ENCODE assay signal across 2 cellular contexts in the genomic region with DNA sequence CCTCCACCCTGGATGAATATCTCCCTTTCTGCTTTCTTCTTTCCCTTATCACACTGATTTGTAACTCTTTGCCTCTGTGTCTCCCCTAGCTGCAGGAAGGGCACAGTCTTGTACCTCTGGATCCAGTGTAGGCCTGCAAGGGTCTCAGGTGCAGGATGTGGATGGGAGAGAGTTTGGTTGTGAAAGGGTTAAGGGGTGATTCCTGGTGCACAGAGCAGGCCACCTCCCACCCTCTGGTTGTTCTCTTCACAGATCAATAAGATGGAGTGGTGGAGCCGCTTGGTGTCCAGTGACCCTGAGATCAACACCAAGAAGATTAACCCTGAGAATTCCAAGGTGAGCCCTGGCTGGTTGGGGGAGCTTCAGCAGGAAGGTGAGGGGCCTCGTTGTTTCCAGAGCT.
TF ChIP-seq lines count a peak whose summit lies in the region.

No MANE protein-coding gene starts in this region.

TF ChIP-seq in HepG2, 621 proteins besides CTCF, POLR2A, EP300 and RAD21 (continues in another document):
- TF ChIP-seq, protein P1, sequence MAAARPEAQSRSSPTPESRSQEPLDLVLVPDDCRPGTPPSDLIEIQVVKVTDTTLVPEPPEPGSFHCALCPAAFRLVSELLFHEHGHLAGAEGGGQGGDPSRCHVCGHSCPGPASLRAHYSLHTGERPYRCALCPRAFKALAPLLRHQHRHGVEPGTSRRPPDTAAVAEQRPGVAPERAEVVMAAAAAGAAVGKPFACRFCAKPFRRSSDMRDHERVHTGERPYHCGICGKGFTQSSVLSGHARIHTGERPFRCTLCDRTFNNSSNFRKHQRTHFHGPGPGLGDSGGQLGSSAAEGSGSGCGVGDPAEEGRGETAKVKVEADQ (CRISPR knock-in tag; IDR thresholded peaks at IDR 0.05; ENCODE audit: borderline replicate concordance) = 0 out of 2 replicates have a peak, but pooled peaks have one; percentile 39
- TF ChIP-seq ZMYM4 (CRISPR knock-in tag; IDR thresholded peaks at IDR 0.05) (0 out of 2 replicates have a peak, but pooled peaks have one; percentile 28), NR2F6 (IDR thresholded peaks at IDR 0.05) (peak; percentile 63; the same call in 1 of the 2 replicates), NR2F6 (CRISPR knock-in tag; IDR thresholded peaks at IDR 0.05) (peak; percentile 42; the same call in 1 of the 2 replicates), HNF4A (CRISPR knock-in tag; IDR thresholded peaks at IDR 0.05) (peak; percentile 41; the same call in 1 of the 2 replicates), ARNT2 (CRISPR knock-in tag; IDR thresholded peaks at IDR 0.05; ENCODE audit: low read depth) (0 out of 2 replicates have a peak, but pooled peaks have one; percentile 16), HDAC1 (CRISPR knock-in tag; IDR thresholded peaks at IDR 0.05) (peak; percentile 66), CREM (IDR thresholded peaks at IDR 0.05) (peak; percentile 18; the same call in 1 of the 2 replicates), CREM (CRISPR knock-in tag; IDR thresholded peaks at IDR 0.05) (no peak)
- TF ChIP-seq, protein P2, sequence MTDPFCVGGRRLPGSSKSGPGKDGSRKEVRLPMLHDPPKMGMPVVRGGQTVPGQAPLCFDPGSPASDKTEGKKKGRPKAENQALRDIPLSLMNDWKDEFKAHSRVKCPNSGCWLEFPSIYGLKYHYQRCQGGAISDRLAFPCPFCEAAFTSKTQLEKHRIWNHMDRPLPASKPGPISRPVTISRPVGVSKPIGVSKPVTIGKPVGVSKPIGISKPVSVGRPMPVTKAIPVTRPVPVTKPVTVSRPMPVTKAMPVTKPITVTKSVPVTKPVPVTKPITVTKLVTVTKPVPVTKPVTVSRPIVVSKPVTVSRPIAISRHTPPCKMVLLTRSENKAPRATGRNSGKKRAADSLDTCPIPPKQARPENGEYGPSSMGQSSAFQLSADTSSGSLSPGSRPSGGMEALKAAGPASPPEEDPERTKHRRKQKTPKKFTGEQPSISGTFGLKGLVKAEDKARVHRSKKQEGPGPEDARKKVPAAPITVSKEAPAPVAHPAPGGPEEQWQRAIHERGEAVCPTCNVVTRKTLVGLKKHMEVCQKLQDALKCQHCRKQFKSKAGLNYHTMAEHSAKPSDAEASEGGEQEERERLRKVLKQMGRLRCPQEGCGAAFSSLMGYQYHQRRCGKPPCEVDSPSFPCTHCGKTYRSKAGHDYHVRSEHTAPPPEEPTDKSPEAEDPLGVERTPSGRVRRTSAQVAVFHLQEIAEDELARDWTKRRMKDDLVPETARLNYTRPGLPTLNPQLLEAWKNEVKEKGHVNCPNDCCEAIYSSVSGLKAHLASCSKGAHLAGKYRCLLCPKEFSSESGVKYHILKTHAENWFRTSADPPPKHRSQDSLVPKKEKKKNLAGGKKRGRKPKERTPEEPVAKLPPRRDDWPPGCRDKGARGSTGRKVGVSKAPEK (CRISPR knock-in tag; IDR thresholded peaks at IDR 0.05; ENCODE audit: borderline replicate concordance) = peak; percentile 62; the same call in 1 of the 2 replicates
- TF ChIP-seq, protein P3, sequence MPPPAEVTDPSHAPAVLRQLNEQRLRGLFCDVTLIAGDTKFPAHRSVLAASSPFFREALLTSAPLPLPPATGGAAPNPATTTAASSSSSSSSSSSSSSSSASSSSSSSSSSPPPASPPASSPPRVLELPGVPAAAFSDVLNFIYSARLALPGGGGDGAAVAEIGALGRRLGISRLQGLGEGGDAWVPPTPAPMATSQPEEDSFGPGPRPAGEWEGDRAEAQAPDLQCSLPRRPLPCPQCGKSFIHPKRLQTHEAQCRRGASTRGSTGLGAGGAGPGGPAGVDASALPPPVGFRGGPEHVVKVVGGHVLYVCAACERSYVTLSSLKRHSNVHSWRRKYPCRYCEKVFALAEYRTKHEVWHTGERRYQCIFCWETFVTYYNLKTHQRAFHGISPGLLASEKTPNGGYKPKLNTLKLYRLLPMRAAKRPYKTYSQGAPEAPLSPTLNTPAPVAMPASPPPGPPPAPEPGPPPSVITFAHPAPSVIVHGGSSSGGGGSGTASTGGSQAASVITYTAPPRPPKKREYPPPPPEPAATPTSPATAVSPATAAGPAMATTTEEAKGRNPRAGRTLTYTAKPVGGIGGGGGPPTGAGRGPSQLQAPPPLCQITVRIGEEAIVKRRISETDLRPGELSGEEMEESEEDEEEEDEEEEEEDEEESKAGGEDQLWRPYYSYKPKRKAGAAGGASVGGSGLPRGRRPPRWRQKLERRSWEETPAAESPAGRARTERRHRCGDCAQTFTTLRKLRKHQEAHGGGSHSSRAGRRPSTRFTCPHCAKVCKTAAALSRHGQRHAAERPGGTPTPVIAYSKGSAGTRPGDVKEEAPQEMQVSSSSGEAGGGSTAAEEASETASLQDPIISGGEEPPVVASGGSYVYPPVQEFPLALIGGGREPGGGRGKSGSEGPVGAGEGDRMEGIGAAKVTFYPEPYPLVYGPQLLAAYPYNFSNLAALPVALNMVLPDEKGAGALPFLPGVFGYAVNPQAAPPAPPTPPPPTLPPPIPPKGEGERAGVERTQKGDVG (CRISPR knock-in tag; IDR thresholded peaks at IDR 0.05; ENCODE audit: borderline replicate concordance) = no peak
- TF ChIP-seq, protein P4, sequence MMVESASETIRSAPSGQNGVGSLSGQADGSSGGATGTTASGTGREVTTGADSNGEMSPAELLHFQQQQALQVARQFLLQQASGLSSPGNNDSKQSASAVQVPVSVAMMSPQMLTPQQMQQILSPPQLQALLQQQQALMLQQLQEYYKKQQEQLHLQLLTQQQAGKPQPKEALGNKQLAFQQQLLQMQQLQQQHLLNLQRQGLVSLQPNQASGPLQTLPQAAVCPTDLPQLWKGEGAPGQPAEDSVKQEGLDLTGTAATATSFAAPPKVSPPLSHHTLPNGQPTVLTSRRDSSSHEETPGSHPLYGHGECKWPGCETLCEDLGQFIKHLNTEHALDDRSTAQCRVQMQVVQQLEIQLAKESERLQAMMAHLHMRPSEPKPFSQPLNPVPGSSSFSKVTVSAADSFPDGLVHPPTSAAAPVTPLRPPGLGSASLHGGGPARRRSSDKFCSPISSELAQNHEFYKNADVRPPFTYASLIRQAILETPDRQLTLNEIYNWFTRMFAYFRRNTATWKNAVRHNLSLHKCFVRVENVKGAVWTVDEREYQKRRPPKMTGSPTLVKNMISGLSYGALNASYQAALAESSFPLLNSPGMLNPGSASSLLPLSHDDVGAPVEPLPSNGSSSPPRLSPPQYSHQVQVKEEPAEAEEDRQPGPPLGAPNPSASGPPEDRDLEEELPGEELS (CRISPR knock-in tag; IDR thresholded peaks at IDR 0.05) = peak; percentile 20; the same call in 1 of the 2 replicates

TF ChIP-seq in GM12891, 5 proteins besides CTCF, POLR2A, EP300 and RAD21:
- TF ChIP-seq POU2F2 (IDR thresholded peaks at IDR 0.05; ENCODE audit: low read depth, low read length) (no peak), POLR2AphosphoS5 (IDR thresholded peaks at IDR 0.05; ENCODE audit: low read depth, low read length) (no peak), PAX5 (IDR thresholded peaks at IDR 0.05; ENCODE audit: insufficient read depth, low read length, severe bottlenecking) (no peak), SPI1 (IDR thresholded peaks at IDR 0.05; ENCODE audit: low read depth, low read length) (no peak), TAF1 (IDR thresholded peaks at IDR 0.05; ENCODE audit: low read depth, low read length) (no peak)
